14 cellular contexts compared by ENCODE assay signal in genomic region chr18:35024965-35025364, GRCh38. TPM values are rescaled to one million over a fixed set of nuclear protein-coding genes. Genes with fewer than 3 reads are reported as not detected.
DNase-seq lines count a peak whose midpoint lies in the region; ATAC-seq, FAIRE-seq and TF ChIP-seq lines count a peak whose summit lies in the region.
"Had no signal": no experiment of that assay in that cellular context is flagged by ENCODE, and none has a peak within 500 bp of the region (broad histone marks: within the 10 kb centered on the region; RNA-seq: fewer than 3 reads in every experiment).

No MANE protein-coding gene starts in this region.

- no peaks in the 10 kb centered on the region for H3K27me3 ChIP-seq in bronchial epithelial cell (ENCODE audit: control insufficient read depth, insufficient read depth, low read length)

- H3K4me3 ChIP-seq in bronchial epithelial cell (ENCODE audit: low read depth, low read length) (no peak overlapping the region), kidney (ENCODE audit: low read length in 2 of 2) (no peak overlapping the region), skeletal muscle cell (ENCODE audit: low read depth, low read length) (no peak overlapping the region)
- H3K4me3 ChIP-seq: GM23338, PC-9 had no signal

- peak; percentile 87 for DNase-seq in EH (ENCODE audit: low read depth)
- peak; percentile 54 for DNase-seq in bronchial epithelial cell (ENCODE audit: low read depth)
- no peak for DNase-seq in kidney
- peak; percentile 89 for DNase-seq in skeletal muscle cell (ENCODE audit: low read depth)
- no peak for DNase-seq in germinal center (ENCODE audit: low spot score)
- DNase-seq: activated naive CD4-positive, alpha-beta T cell treated with anti-CD3 and anti-CD28 coated beads for 36 hours; DMS 273 treated with DMSO at 0.1 percent for 48 hours; NCI-H1417 treated with DMSO at 0.1 percent for 48 hours; PC-9 had no signal

- no peak for FAIRE-seq in bronchial epithelial cell (lab: Jason Lieb, UNC)
- FAIRE-seq in kidney (lab: Jason Lieb, UNC): peak; percentile 86
- FAIRE-seq: endometrium had no signal

- no peaks in the 10 kb centered on the region for H3K9me3 ChIP-seq in kidney (ENCODE audit: control insufficient read depth in 1 of 2, low read length in 2 of 2)

- no peaks in the 10 kb centered on the region for H3K36me3 ChIP-seq in bronchial epithelial cell (ENCODE audit: control insufficient read depth, insufficient read depth, low read length)
- no peaks in the 10 kb centered on the region for H3K36me3 ChIP-seq in kidney (ENCODE audit: control insufficient read depth in 1 of 2, insufficient read depth in 2 of 2, low read length in 2 of 2)

- no peak for ATAC-seq in HG03039 (IDR thresholded peaks at IDR 0.05; ENCODE audit: unreplicated experiment)
- ATAC-seq in GM18868 (IDR thresholded peaks at IDR 0.05; ENCODE audit: unreplicated experiment): no peak
- no peak for ATAC-seq in HG03280 (IDR thresholded peaks at IDR 0.05; ENCODE audit: unreplicated experiment)

- TF ChIP-seq CTCF in bronchial epithelial cell (IDR thresholded peaks at IDR 0.05; ENCODE audit: insufficient read depth, low read length, severe bottlenecking): no peak
- TF ChIP-seq CTCF in kidney (IDR thresholded peaks at IDR 0.05; ENCODE audit: borderline replicate concordance, extremely low read depth, insufficient read depth): no peak

- H3K4me1 ChIP-seq in kidney (ENCODE audit: control insufficient read depth in 1 of 2, insufficient read depth in 1 of 2, low read depth in 1 of 2, low read length in 2 of 2): peaks cover 4 to 5% of the 10 kb centered on the region in 2 donors

- intact Hi-C loops in kidney (cut with DNase I): no loop called here

- H3K9ac ChIP-seq in kidney (ENCODE audit: low read length in 2 of 2): no peak overlapping the region

- H3K27ac ChIP-seq in kidney (ENCODE audit: low read depth in 2 of 2, low read length in 2 of 2): no peak overlapping the region
- H3K27ac ChIP-seq: PC-9 had no signal

RNA-seq across cellular contexts. Expression of gene MAPRE2, which starts 16.2 kb away (rescaled TPM):
- total RNA-seq in bronchial epithelial cell: 0.38 and 0.79 TPM in 2 replicates
- total RNA-seq in kidney: 30.2 TPM
- 15.2 TPM for polyA plus RNA-seq in kidney (ENCODE audit: insufficient read depth, low read depth, low replicate concordance)

Comparison
In these comparisons a context has a peak if more than half of its experiments do, and no peak if none do; other contexts are left out.
1. DNase-seq: peak in EH (single experiment), bronchial epithelial cell (single experiment) and skeletal muscle cell (single experiment); none in kidney (single experiment) and germinal center (single experiment).
2. RNA of gene MAPRE2, which starts 16.2 kb away (total RNA-seq): 30.2 TPM in kidney (single experiment); 0.38 to 0.79 TPM in bronchial epithelial cell; every median in the first group is over 10 times any median in the second.